Comparison of ENCODE assay signal across 10 cellular contexts in genomic region chr11:47348859-47349258, GRCh38. TPM values are rescaled to one million over a fixed set of nuclear protein-coding genes. Genes with fewer than 3 reads are reported as not detected.
DNase-seq lines count a peak whose midpoint lies in the region; ATAC-seq and TF ChIP-seq lines count a peak whose summit lies in the region.
"Had no signal": no experiment of that assay in that cellular context is flagged by ENCODE, and none has a peak within 500 bp of the region (broad histone marks: within the 10 kb centered on the region; RNA-seq: fewer than 3 reads in every experiment).

No MANE protein-coding gene starts in this region.

- no peak overlapping the region for H2AFZ ChIP-seq in KMS-11 (ENCODE audit: low read depth)

- no peak overlapping the region for H3K4me3 ChIP-seq in KMS-11 (IDR thresholded peaks at IDR 0.05; ENCODE audit: insufficient read depth, low read depth, low read length)

- no peaks in the 10 kb centered on the region for H3K36me3 ChIP-seq in KMS-11 (ENCODE audit: insufficient read depth)

- ATAC-seq in left lobe of liver (peak; percentile 69), HG02610 (IDR thresholded peaks at IDR 0.05; ENCODE audit: unreplicated experiment) (no peak), omental fat pad (ENCODE audit: low FRiP score) (no peak)
- ATAC-seq: naive thymus-derived CD4-positive, alpha-beta T cell had no signal

- no peaks in the 10 kb centered on the region for H3K4me1 ChIP-seq in KMS-11 (ENCODE audit: low read depth, poor library complexity, severe bottlenecking)

- H3K4me2 ChIP-seq in KMS-11 = no peak overlapping the region

- H3K27ac ChIP-seq in KMS-11 = no peak overlapping the region
- H3K27ac ChIP-seq: C4-2B had no signal

- H3K27me3 ChIP-seq in KMS-11 (ENCODE audit: insufficient read depth, low read depth) = peaks cover 9% of the 10 kb centered on the region; the same call in 1 of the 2 replicates

- H3K9ac ChIP-seq in KMS-11 = no peak overlapping the region

- H4K20me1 ChIP-seq in KMS-11 (ENCODE audit: insufficient read depth) = no peaks in the 10 kb centered on the region

- DNase-seq in NCI-H1436 (lab: John Stamatoyannopoulos, UW) (peak; percentile 38), NCI-H1436 treated with DMSO at 0.1 percent for 48 hours (lab: John Stamatoyannopoulos, UW) (no peak), SW480 (ENCODE audit: low spot score) (peak; percentile 60), left lobe of liver (ENCODE audit: low spot score) (no peak), dedifferentiated amniotic fluid mesenchymal stem cell (ENCODE audit: extremely low spot score) (no peak), omental fat pad (ENCODE audit: low spot score) (no peak)

- H3K79me2 ChIP-seq in KMS-11 (ENCODE audit: insufficient read depth, low read depth) = no peaks in the 10 kb centered on the region

- TF ChIP-seq CTCF in KMS-11 (conservative IDR thresholded peaks at IDR 0.05; ENCODE audit: low read depth, low read length) = 0 out of 2 replicates have a peak, but pooled peaks have one; percentile 25
- no peak for TF ChIP-seq CTCF in omental fat pad (IDR thresholded peaks at IDR 0.05)

RNA-seq across cellular contexts. Expression of gene MYBPC3, which starts 3.6 kb away (rescaled TPM):
- 0.08 TPM for total RNA-seq in left lobe of liver
- total RNA-seq in omental fat pad = under 1 TPM; 0.19 to 0.79 (median 0.21) TPM

RNA-seq across cellular contexts. Expression of gene SPI1, which starts 29.5 kb away (rescaled TPM):
- total RNA-seq in left lobe of liver (10.9 TPM), omental fat pad (10 to 100 TPM; 25.0 to 69.4 (median 48.4) TPM)

RNA-seq across cellular contexts. Expression of gene SLC39A13, which starts 59.5 kb away (rescaled TPM):
- 15.8 TPM for total RNA-seq in left lobe of liver
- 10 to 100 TPM; 41.5 to 57.1 (median 50.6) TPM for total RNA-seq in omental fat pad

Comparison
In these comparisons a context has a peak if more than half of its experiments do, and no peak if none do; other contexts are left out.
1. DNase-seq: peak in NCI-H1436 (single experiment) and SW480 (single experiment); none in NCI-H1436 treated with DMSO at 0.1 percent for 48 hours (single experiment), left lobe of liver (single experiment), dedifferentiated amniotic fluid mesenchymal stem cell (single experiment) and omental fat pad (single experiment).